In the genomic region with DNA sequence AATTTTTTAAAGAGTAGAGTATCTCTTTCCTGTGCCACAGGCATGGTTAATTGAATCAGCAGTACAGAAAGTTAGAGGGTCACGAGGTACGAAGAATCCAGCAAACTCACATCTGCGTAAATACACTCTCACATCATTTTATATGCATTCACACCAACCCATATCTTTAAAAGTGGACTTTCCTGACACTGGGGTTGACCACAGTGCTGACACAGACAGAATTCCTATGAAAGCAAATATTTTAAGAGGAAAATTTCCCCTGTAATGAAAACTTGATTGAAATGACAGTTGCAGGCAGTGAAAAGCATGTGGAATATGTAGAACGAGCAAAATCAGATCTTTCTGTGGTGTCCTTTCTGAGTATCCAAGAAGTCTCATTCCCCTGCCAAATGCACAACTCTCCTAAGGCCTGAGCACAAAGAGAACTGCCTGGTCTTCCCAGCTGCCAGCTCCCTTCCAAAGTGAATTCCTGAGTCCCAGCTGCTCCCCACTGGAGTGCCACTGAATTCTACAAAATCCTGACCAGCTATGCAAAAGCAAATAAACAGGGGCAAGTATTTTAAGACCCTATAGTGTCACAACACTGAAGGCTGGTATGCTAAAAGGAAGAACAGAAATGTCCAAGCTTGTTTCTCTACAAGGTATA, we compare ENCODE assay signal across 12 cellular contexts. TPM values are rescaled to one million over a fixed set of nuclear protein-coding genes. Genes with fewer than 3 reads are reported as not detected.
DNase-seq lines count a peak whose midpoint lies in the region; ATAC-seq and TF ChIP-seq lines count a peak whose summit lies in the region.
"Had no signal": no experiment of that assay in that cellular context is flagged by ENCODE, and none has a peak within 500 bp of the region (broad histone marks: within the 10 kb centered on the region; RNA-seq: fewer than 3 reads in every experiment).

No MANE protein-coding gene starts in this region.

- H3K27me3 ChIP-seq in stomach: no peaks in the 10 kb centered on the region

- H3K4me3 Mint-ChIP-seq in activated CD4-positive, alpha-beta T cell treated with anti-CD3 and anti-CD28 coated beads for 36 hours: no peak overlapping the region
- H3K4me3 Mint-ChIP-seq in activated T-helper 1 cell treated with anti-CD3 and anti-CD28 coated beads, Interleukin-12 subunit alpha, Interleukin-12 subunit beta, Interleukin-2, Interleukin-4 antibody, amounts not matched to agents 30 ng/mL and 10 ng/mL and 1 ng/mL, durations not matched to agents 14 hours and 24 hours and 36 hours: peak overlapping the region; percentile 26

- no peak for TF ChIP-seq EP300 in stomach (IDR thresholded peaks at IDR 0.05)

- DNase-seq in activated CD4-positive, alpha-beta T cell treated with anti-CD3 and anti-CD28 coated beads for 36 hours: no peak
- no peak for DNase-seq in activated CD4-positive, alpha-beta T cell treated with anti-CD3 and anti-CD28 coated beads for 4 hours
- DNase-seq in activated T-helper 1 cell treated with anti-CD3 and anti-CD28 coated beads, Interleukin-12 subunit alpha, Interleukin-12 subunit beta, Interleukin-2, Interleukin-4 antibody, amounts not matched to agents 30 ng/mL and 10 ng/mL and 1 ng/mL, durations not matched to agents 14 hours and 24 hours and 36 hours (ENCODE audit: low spot score): no peak
- DNase-seq in left cardiac atrium (no peak), stomach (no peak), left lobe of liver (ENCODE audit: low spot score) (no peak)
- DNase-seq in stimulated activated CD4-positive, alpha-beta T cell treated with anti-CD3 and anti-CD28 coated beads, Interleukin-2, amount 100 ng/mL, for 24 hours: no peak
- DNase-seq: anterior cingulate cortex; KBM-7; stimulated activated CD4-positive, alpha-beta T cell treated with anti-CD3 and anti-CD28 coated beads, Interleukin-1b, Interleukin-23, amount 100 ng/mL, for 48 hours; T1000 had no signal

- POLR2A ChIA-PET in activated CD4-positive, alpha-beta T cell treated with anti-CD3 and anti-CD28 coated beads for 36 hours (lab: Charles Lee): no interaction called here

- H3K9me3 ChIP-seq in stomach: no peaks in the 10 kb centered on the region

- H3K4me1 Mint-ChIP-seq in activated CD4-positive, alpha-beta T cell treated with anti-CD3 and anti-CD28 coated beads for 36 hours: peaks cover 79% of the 10 kb centered on the region
- peaks cover 78% of the 10 kb centered on the region for H3K4me1 Mint-ChIP-seq in activated T-helper 1 cell treated with anti-CD3 and anti-CD28 coated beads, Interleukin-12 subunit alpha, Interleukin-12 subunit beta, Interleukin-2, Interleukin-4 antibody, amounts not matched to agents 30 ng/mL and 10 ng/mL and 1 ng/mL, durations not matched to agents 14 hours and 24 hours and 36 hours (ENCODE audit: low read depth)

- ATAC-seq in activated CD4-positive, alpha-beta T cell treated with anti-CD3 and anti-CD28 coated beads for 36 hours: no peak
- ATAC-seq in left cardiac atrium (peak; percentile 29 to 53), HG03108 (IDR thresholded peaks at IDR 0.05; ENCODE audit: unreplicated experiment) (no peak), left lobe of liver (no peak)

- intact Hi-C loops in activated CD4-positive, alpha-beta T cell treated with anti-CD3 and anti-CD28 coated beads for 36 hours (cut with DNase I, micrococcal nuclease): loop anchor here (5.0 to 10.0 kb wide), 9 partner anchors 72 to 932 kb away; partner anchors contain the start of genes GEMIN8 (in 2 of the 2), OFD1 (in 1 of the 2), TCEANC (in 1 of the 2) and TRAPPC2 (in 1 of the 2)
- intact Hi-C loops in activated T-helper 1 cell treated with anti-CD3 and anti-CD28 coated beads, Interleukin-12 subunit alpha, Interleukin-12 subunit beta, Interleukin-2, Interleukin-4 antibody, amounts not matched to agents 30 ng/mL and 10 ng/mL and 1 ng/mL, durations not matched to agents 14 hours and 24 hours and 36 hours (cut with micrococcal nuclease): loop anchor here (5.0 to 10.0 kb wide), 4 partner anchors 203 to 932 kb away; partner anchors contain the start of genes GEMIN8, OFD1 and TRAPPC2
- intact Hi-C loops in left cardiac atrium (cut with DNase I) (loop anchor here in 1 of 2 donors (5.0 kb wide), 1 partner anchor 118 kb away; the partner anchor contains the start of gene TMSB4X), stomach (cut with DNase I; ENCODE audit: low total_unique reads) (no loop called here)

- H3K4me3 ChIP-seq in stomach: no peak overlapping the region

- H3K27ac Mint-ChIP-seq in activated CD4-positive, alpha-beta T cell treated with anti-CD3 and anti-CD28 coated beads for 36 hours: peak overlapping the region; percentile 70
- H3K27ac Mint-ChIP-seq in activated T-helper 1 cell treated with anti-CD3 and anti-CD28 coated beads, Interleukin-12 subunit alpha, Interleukin-12 subunit beta, Interleukin-2, Interleukin-4 antibody, amounts not matched to agents 30 ng/mL and 10 ng/mL and 1 ng/mL, durations not matched to agents 14 hours and 24 hours and 36 hours: peak overlapping the region; percentile 79

- H3K9me3 Mint-ChIP-seq in activated CD4-positive, alpha-beta T cell treated with anti-CD3 and anti-CD28 coated beads for 36 hours (ENCODE audit: low read depth): no peaks in the 10 kb centered on the region
- no peaks in the 10 kb centered on the region for H3K9me3 Mint-ChIP-seq in activated T-helper 1 cell treated with anti-CD3 and anti-CD28 coated beads, Interleukin-12 subunit alpha, Interleukin-12 subunit beta, Interleukin-2, Interleukin-4 antibody, amounts not matched to agents 30 ng/mL and 10 ng/mL and 1 ng/mL, durations not matched to agents 14 hours and 24 hours and 36 hours

- CTCF ChIA-PET in activated CD4-positive, alpha-beta T cell treated with anti-CD3 and anti-CD28 coated beads for 36 hours (lab: Charles Lee): interaction anchor here (3.2 kb wide), 1 partner anchor 148 kb away, joined by 11 read pairs; no protein-coding TSS in a partner anchor

- H3K27ac ChIP-seq in stomach: peak overlapping the region in 3 of 5 donors; percentile 24 to 57 (median 41)

- peaks cover 2% of the 10 kb centered on the region for H3K36me3 Mint-ChIP-seq in activated CD4-positive, alpha-beta T cell treated with anti-CD3 and anti-CD28 coated beads for 36 hours (ENCODE audit: low read depth)
- H3K36me3 Mint-ChIP-seq in activated T-helper 1 cell treated with anti-CD3 and anti-CD28 coated beads, Interleukin-12 subunit alpha, Interleukin-12 subunit beta, Interleukin-2, Interleukin-4 antibody, amounts not matched to agents 30 ng/mL and 10 ng/mL and 1 ng/mL, durations not matched to agents 14 hours and 24 hours and 36 hours (ENCODE audit: low read depth): no peaks in the 10 kb centered on the region

- no peaks in the 10 kb centered on the region for H3K27me3 Mint-ChIP-seq in activated CD4-positive, alpha-beta T cell treated with anti-CD3 and anti-CD28 coated beads for 36 hours
- no peaks in the 10 kb centered on the region for H3K27me3 Mint-ChIP-seq in activated T-helper 1 cell treated with anti-CD3 and anti-CD28 coated beads, Interleukin-12 subunit alpha, Interleukin-12 subunit beta, Interleukin-2, Interleukin-4 antibody, amounts not matched to agents 30 ng/mL and 10 ng/mL and 1 ng/mL, durations not matched to agents 14 hours and 24 hours and 36 hours (ENCODE audit: insufficient read depth)

- TF ChIP-seq CTCF in stomach (IDR thresholded peaks at IDR 0.05): no peak

- H3K36me3 ChIP-seq in stomach: no peaks in the 10 kb centered on the region

- 61 to 73% (median 68%) methylated on average over 4 of the region's 4 CpGs for WGBS in stomach, 5 donors

- H3K4me1 ChIP-seq in stomach: peaks cover 0 to 30% (median 13%) of the 10 kb centered on the region in 4 donors

- TF ChIP-seq POLR2A in stomach (IDR thresholded peaks at IDR 0.05): no peak

RNA-seq across cellular contexts. Expression of gene FAM9C, which starts 50.5 kb away (rescaled TPM):
- total RNA-seq in activated CD4-positive, alpha-beta T cell treated with anti-CD3 and anti-CD28 coated beads for 36 hours: not detected
- total RNA-seq in activated T-helper 1 cell treated with anti-CD3 and anti-CD28 coated beads, Interleukin-12 subunit alpha, Interleukin-12 subunit beta, Interleukin-2, Interleukin-4 antibody, amounts not matched to agents 30 ng/mL and 10 ng/mL and 1 ng/mL, durations not matched to agents 14 hours and 24 hours and 36 hours: 0.05 TPM in 2 replicates
- total RNA-seq in left cardiac atrium: not detected
- total RNA-seq in stomach: under 1 TPM in 1 of 5 donors, not detected in 4; 0.18 TPM
- under 1 TPM in 1 of 3 donors, not detected in 2; 0.31 TPM for polyA plus RNA-seq in stomach
- total RNA-seq in left lobe of liver: not detected

Comparison
In these comparisons a context has a peak if more than half of its experiments do, and no peak if none do; other contexts are left out.
1. ATAC-seq: peak in left cardiac atrium (2 of 2); none in activated CD4-positive, alpha-beta T cell treated with anti-CD3 and anti-CD28 coated beads for 36 hours (single experiment), HG03108 (single experiment) and left lobe of liver (single experiment).